8 cellular contexts compared by ENCODE assay signal in genomic region chr17:44344939-44345496, GRCh38. TPM values are rescaled to one million over a fixed set of nuclear protein-coding genes. Genes with fewer than 3 reads are reported as not detected.
DNase-seq lines count a peak whose midpoint lies in the region; ATAC-seq and TF ChIP-seq lines count a peak whose summit lies in the region.

TSS of gene GRN (plus strand) at chr17:44345302. CDS start at chr17:44349165, 3,863 bp downstream.

- H3K27ac Mint-ChIP-seq in natural killer cell = peak within 1 kb of the TSS; percentile 76 to 85

- intact Hi-C loops in natural killer cell (cut with micrococcal nuclease) = loop anchor here (5.0 kb wide), 1 partner anchor 133 kb away; no protein-coding TSS in a partner anchor

- peak within 1 kb of the TSS; percentile 97 for H3K4me3 Mint-ChIP-seq in natural killer cell

- peak within 1 kb of the TSS; percentile 87 for H3K4me3 ChIP-seq in LNCaP clone FGC (ENCODE audit: low read depth, low read length)

- H3K9me3 Mint-ChIP-seq in natural killer cell = no peaks in the 10 kb centered on the region

- no peaks in the 10 kb centered on the region for H3K36me3 Mint-ChIP-seq in natural killer cell

- H3K4me1 Mint-ChIP-seq in natural killer cell = peaks cover 16 to 29% of the 10 kb centered on the region in 2 donors

- DNase-seq in DMS153 (lab: John Stamatoyannopoulos, UW) (peak; percentile 97), LNCaP clone FGC (ENCODE audit: low read depth) (peak; percentile 93), fibroblast of peridontal ligament (ENCODE audit: extremely low read depth) (peak; percentile 99), natural killer cell (peak; percentile 81)
- DNase-seq in activated T-helper 9 cell treated with anti-CD3 and anti-CD28 coated beads, Interleukin-2, amount 50 U/mL, for 16 hours (ENCODE audit: low read depth) = peak; percentile 71
- peak; percentile 83 for DNase-seq in stimulated activated naive CD4-positive, alpha-beta T cell treated with Interleukin-2 at 50 U/mL for 16 hours (lab: John Stamatoyannopoulos, UW)

- TF ChIP-seq POLR2A in Raji (IDR thresholded peaks at IDR 0.05; ENCODE audit: insufficient read depth, low read depth, low read length) = peak; percentile 95

- TF ChIP-seq CTCF in LNCaP clone FGC (IDR thresholded peaks at IDR 0.05; ENCODE audit: control insufficient read depth, extremely low read depth, insufficient read depth) = no peak
- no peak for TF ChIP-seq CTCF in natural killer cell (IDR thresholded peaks at IDR 0.05)

- peaks cover 19 to 25% of the 10 kb centered on the region in 2 donors for H3K27me3 Mint-ChIP-seq in natural killer cell (ENCODE audit: low read depth in 2 of 2)

- ATAC-seq in GM21717 (IDR thresholded peaks at IDR 0.05; ENCODE audit: unreplicated experiment) = peak; percentile 44
- ATAC-seq in natural killer cell = peak; percentile 98

RNA-seq across cellular contexts. Expression of gene GRN, which starts in this region (rescaled TPM):
- 10 to 100 TPM; 42.4 to 69.8 (median 55.6) TPM for total RNA-seq in natural killer cell

Comparison
In these comparisons a context has a peak if more than half of its experiments do, and no peak if none do; other contexts are left out.
1. Peak in every context shown above with its lines: DNase-seq, ATAC-seq and H3K4me3 ChIP-seq.